Comparison of ENCODE assay signal across 28 cellular contexts in the genomic region with DNA sequence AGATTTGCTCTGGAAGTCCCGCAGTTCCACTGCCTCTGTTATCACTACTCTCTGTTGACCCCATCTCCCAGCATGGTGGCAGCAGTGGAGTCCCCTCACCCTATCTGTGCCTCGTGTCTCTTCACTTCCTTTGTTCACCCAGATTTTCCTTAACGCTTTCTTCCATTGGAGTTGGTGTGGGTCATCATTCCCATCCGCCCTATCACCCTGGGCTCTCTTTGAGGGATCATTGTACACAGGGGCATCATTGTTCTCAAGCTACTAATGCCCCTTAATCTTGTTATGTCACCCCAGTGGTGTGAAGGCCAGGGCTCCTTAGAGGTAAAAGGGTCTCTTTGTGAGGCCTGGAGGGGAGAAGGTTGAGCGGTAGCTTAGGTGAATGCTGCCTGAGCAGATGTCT.
"Had no signal": no experiment of that assay in that cellular context is flagged by ENCODE, and none has a peak within 500 bp of the region (broad histone marks: within the 10 kb centered on the region; RNA-seq: fewer than 3 reads in every experiment).

No MANE protein-coding gene starts in this region.

- H3K27me3 Mint-ChIP-seq: naive B cell; progenitor cell of endocrine pancreas; stimulated activated naive B cell treated with anti-CD40 and anti-IgM and Interleukin-4, amounts not matched to agents 10 μg/mL and 1 μg/mL and 100 μg/mL, for 72 hours had no signal

- H3K79me2 ChIP-seq: hepatocyte had no signal

- H3K27ac ChIP-seq: hepatocyte, lower lobe of right lung, ovary, right atrium auricular region, right lobe of liver, suprapubic skin, thoracic aorta, tibial artery, upper lobe of right lung had no signal

- H3K4me1 Mint-ChIP-seq: naive B cell; natural killer cell; stimulated activated naive B cell treated with anti-CD40 and anti-IgM and Interleukin-4, amounts not matched to agents 10 μg/mL and 1 μg/mL and 100 μg/mL, for 72 hours had no signal

- H3K4me1 ChIP-seq: lower lobe of right lung, right lobe of liver had no signal

- H3K4me3 Mint-ChIP-seq: mesothelial cell of epicardium; naive B cell; natural killer cell; nephron progenitor cell; stimulated activated naive B cell treated with anti-CD40 and anti-IgM and Interleukin-4, amounts not matched to agents 10 μg/mL and 1 μg/mL and 100 μg/mL, for 72 hours; stimulated activated naive CD8-positive, alpha-beta T cell treated with anti-CD3 and anti-CD28 coated beads, Interleukin-15, Interleukin-2, amounts not matched to agents 100 ng/mL and 50 ng/mL, for 24 hours had no signal

- H3K4me3 ChIP-seq: heart right ventricle, hepatocyte, lower lobe of right lung, ovary, right atrium auricular region, right lobe of liver, smooth muscle cell, suprapubic skin, thoracic aorta, tibial artery, upper lobe of right lung had no signal

- H3K9me3 ChIP-seq: heart right ventricle, lower lobe of right lung, ovary, right atrium auricular region, right lobe of liver, suprapubic skin, thoracic aorta, tibial artery, upper lobe of right lung had no signal

- H3K36me3 Mint-ChIP-seq: naive B cell; natural killer cell; stimulated activated naive B cell treated with anti-CD40 and anti-IgM and Interleukin-4, amounts not matched to agents 10 μg/mL and 1 μg/mL and 100 μg/mL, for 72 hours had no signal

- H2AFZ ChIP-seq: hepatocyte had no signal

- H3K27me3 ChIP-seq: heart right ventricle, hepatocyte, ovary, right atrium auricular region, right lobe of liver, suprapubic skin, tibial artery, upper lobe of right lung had no signal

- H3K9me3 Mint-ChIP-seq: mesothelial cell of epicardium; naive B cell; natural killer cell; nephron progenitor cell; stimulated activated naive B cell treated with anti-CD40 and anti-IgM and Interleukin-4, amounts not matched to agents 10 μg/mL and 1 μg/mL and 100 μg/mL, for 72 hours; stimulated activated naive CD8-positive, alpha-beta T cell treated with anti-CD3 and anti-CD28 coated beads, Interleukin-15, Interleukin-2, amounts not matched to agents 100 ng/mL and 50 ng/mL, for 24 hours had no signal

- H3K36me3 ChIP-seq: ovary, right lobe of liver had no signal

- DNase-seq: heart right ventricle; kidney glomerular epithelial cell; left cardiac atrium; left ventricle myocardium superior; lower lobe of right lung; mammary epithelial cell; mesenchymal stem cell; naive B cell; natural killer cell; nephron progenitor cell; ovary; right lobe of liver; stimulated activated CD4-positive, alpha-beta T cell treated with anti-CD3 and anti-CD28 coated beads, Interleukin-12 subunit alpha, Interleukin-12 subunit beta, amount 100 ng/mL, for 4 hours; stimulated activated CD4-positive, alpha-beta T cell treated with anti-CD3 and anti-CD28 coated beads, Interleukin-15, amount 100 ng/mL, for 24 hours; stimulated activated CD4-positive, alpha-beta T cell treated with anti-CD3 and anti-CD28 coated beads, Interleukin-2, amount 100 ng/mL, for 24 hours; stimulated activated CD4-positive, alpha-beta T cell treated with anti-CD3 and anti-CD28 coated beads, Interleukin-4, amount 100 ng/mL, for 1 hour; stimulated activated naive B cell treated with anti-CD40 and anti-IgM and Interleukin-4, amounts not matched to agents 10 μg/mL and 1 μg/mL and 100 μg/mL, for 72 hours; tibial artery; trophoblast cell; upper lobe of right lung had no signal

- H3K27ac Mint-ChIP-seq: mesothelial cell of epicardium; natural killer cell; nephron progenitor cell; progenitor cell of endocrine pancreas; stimulated activated naive B cell treated with anti-CD40 and anti-IgM and Interleukin-4, amounts not matched to agents 10 μg/mL and 1 μg/mL and 100 μg/mL, for 72 hours; stimulated activated naive CD8-positive, alpha-beta T cell treated with anti-CD3 and anti-CD28 coated beads, Interleukin-15, Interleukin-2, amounts not matched to agents 100 ng/mL and 50 ng/mL, for 24 hours had no signal

- H3K4me2 ChIP-seq: hepatocyte, smooth muscle cell had no signal
